In the genomic region with DNA sequence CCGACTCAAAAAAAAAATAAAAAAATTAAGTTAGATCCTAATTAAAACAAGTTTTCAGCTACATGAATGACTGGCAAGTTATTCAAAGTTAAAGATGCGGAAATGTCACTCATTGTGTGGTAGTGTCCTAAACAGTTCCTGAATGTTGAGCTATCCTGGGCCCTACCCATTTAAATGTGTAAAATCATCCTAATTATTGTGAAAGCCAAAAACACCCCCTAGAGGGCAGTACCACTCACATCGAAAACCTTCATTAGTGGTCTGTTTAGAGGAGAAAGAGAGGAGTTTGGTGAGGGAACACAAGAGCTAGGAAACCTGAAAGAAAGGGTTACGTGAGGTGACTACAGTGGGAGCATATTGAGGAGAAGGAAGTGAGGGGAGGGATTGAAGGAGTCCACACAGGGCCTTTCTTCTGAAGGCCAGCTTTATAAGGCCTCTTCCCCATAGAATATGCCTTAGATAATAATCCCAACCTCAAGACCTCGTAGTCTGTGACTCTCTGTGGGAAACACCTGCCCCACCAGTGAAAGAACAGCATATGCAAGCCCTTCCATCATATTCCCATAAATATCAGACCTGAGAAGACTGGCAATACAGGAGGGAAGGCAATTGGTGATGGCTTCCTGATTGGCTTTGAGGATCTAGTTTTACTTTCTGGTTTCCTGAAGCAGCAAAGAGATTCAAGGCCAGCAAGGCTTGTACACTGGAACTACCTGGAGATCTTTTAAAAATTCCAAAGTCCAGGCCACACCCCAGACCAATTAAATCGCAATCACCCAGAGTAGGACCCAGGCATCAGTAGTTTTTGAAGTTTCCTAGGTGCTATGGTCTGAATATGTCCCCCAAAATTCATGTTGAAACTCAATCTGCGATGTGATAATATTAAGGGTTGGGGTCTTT, we compare ENCODE assay signal across 8 cellular contexts. TPM values are rescaled to one million over a fixed set of nuclear protein-coding genes. Genes with fewer than 3 reads are reported as not detected.
A peak's percentile ranks its signal among the peaks of the same experiment; 100 is the strongest.
DNase-seq lines count a peak whose midpoint lies in the region; ATAC-seq, FAIRE-seq and TF ChIP-seq lines count a peak whose summit lies in the region.

No MANE protein-coding gene starts in this region.

- H3K4me3 Mint-ChIP-seq in activated T-helper 2 cell treated with anti-CD3 and anti-CD28 coated beads, Interferon-gamma antibody, Interleukin-2, Interleukin-4, amounts not matched to agents 10 μg/mL and 5 μg/mL and 100 μg/mL, durations not matched to agents 14 hours and 24 hours and 36 hours (ENCODE audit: low read depth), result no peak overlapping the region

- H3K9me2 ChIP-seq in DOHH2 (replicated peaks; ENCODE audit: control insufficient read depth, low read length), result no peaks in the 10 kb centered on the region

- peaks cover 13% of the 10 kb centered on the region for H3F3A ChIP-seq in DOHH2 (ENCODE audit: control insufficient read depth, insufficient read depth)

- ATAC-seq in GM21515 (IDR thresholded peaks at IDR 0.05; ENCODE audit: unreplicated experiment), result peak; percentile 43

- peaks cover 21% of the 10 kb centered on the region for H3K4me1 Mint-ChIP-seq in activated T-helper 2 cell treated with anti-CD3 and anti-CD28 coated beads, Interferon-gamma antibody, Interleukin-2, Interleukin-4, amounts not matched to agents 10 μg/mL and 5 μg/mL and 100 μg/mL, durations not matched to agents 14 hours and 24 hours and 36 hours (ENCODE audit: low read depth)

- peaks cover 2% of the 10 kb centered on the region; the same call in 1 of the 2 replicates for H3K36me3 ChIP-seq in DOHH2 (ENCODE audit: control insufficient read depth, low read length)

- H3K79me2 ChIP-seq in DOHH2 (ENCODE audit: control insufficient read depth, low read length), result peaks cover 19% of the 10 kb centered on the region

- no peak for FAIRE-seq in RCC 7860 (lab: Jason Lieb, UNC)

- H3K9me3 ChIP-seq in DOHH2 (ENCODE audit: control insufficient read depth, insufficient read depth, low read length), result no peaks in the 10 kb centered on the region

- peak overlapping the region; percentile 12; the same call in 1 of the 2 replicates for H3K4me3 ChIP-seq in DOHH2 (ENCODE audit: low read length)
- H3K4me3 ChIP-seq in dorsolateral prefrontal cortex, result no peak overlapping the region

- DNase-seq in NCI-H1092 treated with DMSO at 0.1 percent for 48 hours (lab: John Stamatoyannopoulos, UW) (peak; percentile 65), SW 1271 (lab: John Stamatoyannopoulos, UW) (peak; percentile 21 to 65), dorsolateral prefrontal cortex (peak in 1 of 10 donors; percentile 32), myocyte (ENCODE audit: low read depth) (peak; percentile 67), RCC 7860 (ENCODE audit: low spot score) (no peak)
- DNase-seq in activated T-helper 2 cell treated with anti-CD3 and anti-CD28 coated beads, Interferon-gamma antibody, Interleukin-2, Interleukin-4, amounts not matched to agents 10 μg/mL and 5 μg/mL and 100 μg/mL, durations not matched to agents 14 hours and 24 hours and 36 hours (ENCODE audit: low spot score), result no peak

- peaks cover 37% of the 10 kb centered on the region for H3K4me1 ChIP-seq in DOHH2 (ENCODE audit: control insufficient read depth, low read length)

- H3K27ac ChIP-seq in DOHH2 (ENCODE audit: low read depth, low read length), result no peak overlapping the region
- H3K27ac ChIP-seq in dorsolateral prefrontal cortex, result peak overlapping the region in 10 of 59 donors; percentile 8 to 53 (median 29)

- no peak overlapping the region for H3K27ac Mint-ChIP-seq in activated T-helper 2 cell treated with anti-CD3 and anti-CD28 coated beads, Interferon-gamma antibody, Interleukin-2, Interleukin-4, amounts not matched to agents 10 μg/mL and 5 μg/mL and 100 μg/mL, durations not matched to agents 14 hours and 24 hours and 36 hours

- intact Hi-C loops in dorsolateral prefrontal cortex (cut with DNase I), result loop anchor here in 1 of 2 donors (5.0 kb wide), 1 partner anchor 41 kb away; a partner anchor contains a TSS
- intact Hi-C loops in activated T-helper 2 cell treated with anti-CD3 and anti-CD28 coated beads, Interferon-gamma antibody, Interleukin-2, Interleukin-4, amounts not matched to agents 10 μg/mL and 5 μg/mL and 100 μg/mL, durations not matched to agents 14 hours and 24 hours and 36 hours (cut with micrococcal nuclease), result loop anchor here (1.0 to 5.0 kb wide), 5 partner anchors 13 to 266 kb away; a partner anchor contains a TSS

- H3K9me3 Mint-ChIP-seq in activated T-helper 2 cell treated with anti-CD3 and anti-CD28 coated beads, Interferon-gamma antibody, Interleukin-2, Interleukin-4, amounts not matched to agents 10 μg/mL and 5 μg/mL and 100 μg/mL, durations not matched to agents 14 hours and 24 hours and 36 hours, result no peaks in the 10 kb centered on the region

- no peaks in the 10 kb centered on the region for H4K20me1 ChIP-seq in DOHH2 (ENCODE audit: control insufficient read depth, insufficient read depth, low read depth, low read length)

- peak overlapping the region; percentile 47 for H3K4me2 ChIP-seq in DOHH2 (ENCODE audit: low read length)

- H3K27me3 ChIP-seq in DOHH2 (ENCODE audit: control insufficient read depth, low read length) (no peaks in the 10 kb centered on the region), dorsolateral prefrontal cortex (no peaks in the 10 kb centered on the region)

- TF ChIP-seq CTCF in DOHH2 (IDR thresholded peaks at IDR 0.05; ENCODE audit: low read depth, low read length, poor library complexity, severe bottlenecking) (peak; percentile 78), dorsolateral prefrontal cortex (IDR thresholded peaks at IDR 0.05 in 54 of 56, conservative IDR thresholded peaks at IDR 0.05 in 2 of 56; ENCODE audit: low read depth in 1 of 56, partially characterized antibody in 56 of 56) (peak; percentile 35 to 76 (median 64))

- H3K27me3 Mint-ChIP-seq in activated T-helper 2 cell treated with anti-CD3 and anti-CD28 coated beads, Interferon-gamma antibody, Interleukin-2, Interleukin-4, amounts not matched to agents 10 μg/mL and 5 μg/mL and 100 μg/mL, durations not matched to agents 14 hours and 24 hours and 36 hours (ENCODE audit: low read depth), result no peaks in the 10 kb centered on the region

- no peaks in the 10 kb centered on the region for H3K36me3 Mint-ChIP-seq in activated T-helper 2 cell treated with anti-CD3 and anti-CD28 coated beads, Interferon-gamma antibody, Interleukin-2, Interleukin-4, amounts not matched to agents 10 μg/mL and 5 μg/mL and 100 μg/mL, durations not matched to agents 14 hours and 24 hours and 36 hours (ENCODE audit: low read depth)

RNA-seq across cellular contexts. Expression of a gene that starts 2.7 kb away (rescaled TPM):
- total RNA-seq in dorsolateral prefrontal cortex (10 to 100 TPM in 116 of 120 experiments, 1 to 10 TPM in 4; 7.8 to 36.4 (median 17.7) TPM), myocyte (17.1 and 21.8 TPM in 2 replicates)
- 15.5 TPM for polyA plus RNA-seq in myocyte (2012)
- 32.7 and 33.6 TPM in 2 replicates for total RNA-seq in activated T-helper 2 cell treated with anti-CD3 and anti-CD28 coated beads, Interferon-gamma antibody, Interleukin-2, Interleukin-4, amounts not matched to agents 10 μg/mL and 5 μg/mL and 100 μg/mL, durations not matched to agents 14 hours and 24 hours and 36 hours

RNA-seq across cellular contexts. Expression of a gene that starts 20.0 kb away (rescaled TPM):
- total RNA-seq in dorsolateral prefrontal cortex (1 to 10 TPM in 10 of 120 experiments, under 1 TPM in 110; 0.22 to 1.4 (median 0.63) TPM), myocyte (0.05 and 0.16 TPM in 2 replicates)
- 0.01 TPM for polyA plus RNA-seq in myocyte (2012)
- total RNA-seq in activated T-helper 2 cell treated with anti-CD3 and anti-CD28 coated beads, Interferon-gamma antibody, Interleukin-2, Interleukin-4, amounts not matched to agents 10 μg/mL and 5 μg/mL and 100 μg/mL, durations not matched to agents 14 hours and 24 hours and 36 hours, result 0.07 TPM in 1 of 2 replicates, not detected in the other

RNA-seq across cellular contexts. Expression of a gene that starts 38.6 kb away (rescaled TPM):
- 10 to 100 TPM; 29.3 to 87.4 (median 51.0) TPM for total RNA-seq in dorsolateral prefrontal cortex
- total RNA-seq in myocyte, result 33.2 and 36.2 TPM in 2 replicates
- 26.3 TPM for polyA plus RNA-seq in myocyte (2012)
- total RNA-seq in activated T-helper 2 cell treated with anti-CD3 and anti-CD28 coated beads, Interferon-gamma antibody, Interleukin-2, Interleukin-4, amounts not matched to agents 10 μg/mL and 5 μg/mL and 100 μg/mL, durations not matched to agents 14 hours and 24 hours and 36 hours, result 66.0 and 66.5 TPM in 2 replicates

RNA-seq across cellular contexts. Expression of a gene that starts 39.1 kb away (rescaled TPM):
- total RNA-seq in dorsolateral prefrontal cortex (100 to 1,000 TPM in 2 of 120 experiments, 10 to 100 TPM in 118; 36.8 to 106 (median 72.0) TPM), myocyte (125 and 145 TPM in 2 replicates)
- polyA plus RNA-seq in myocyte (2012), result 173 TPM
- total RNA-seq in activated T-helper 2 cell treated with anti-CD3 and anti-CD28 coated beads, Interferon-gamma antibody, Interleukin-2, Interleukin-4, amounts not matched to agents 10 μg/mL and 5 μg/mL and 100 μg/mL, durations not matched to agents 14 hours and 24 hours and 36 hours, result 217 and 228 TPM in 2 replicates

RNA-seq across cellular contexts. Expression of a gene that starts 45.3 kb away (rescaled TPM):
- total RNA-seq in dorsolateral prefrontal cortex (10 to 100 TPM; 40.7 to 70.2 (median 53.0) TPM), myocyte (21.1 and 22.2 TPM in 2 replicates)
- 32.1 TPM for polyA plus RNA-seq in myocyte (2012)
- total RNA-seq in activated T-helper 2 cell treated with anti-CD3 and anti-CD28 coated beads, Interferon-gamma antibody, Interleukin-2, Interleukin-4, amounts not matched to agents 10 μg/mL and 5 μg/mL and 100 μg/mL, durations not matched to agents 14 hours and 24 hours and 36 hours, result 28.2 and 33.7 TPM in 2 replicates

Comparison
In these comparisons a context has a peak if more than half of its experiments do, and no peak if none do; other contexts are left out.
1. DNase-seq: peak in NCI-H1092 treated with DMSO at 0.1 percent for 48 hours (single experiment), SW 1271 (2 of 2) and myocyte (single experiment); none in RCC 7860 (single experiment) and activated T-helper 2 cell treated with anti-CD3 and anti-CD28 coated beads, Interferon-gamma antibody, Interleukin-2, Interleukin-4, amounts not matched to agents 10 μg/mL and 5 μg/mL and 100 μg/mL, durations not matched to agents 14 hours and 24 hours and 36 hours (single experiment).